Comparison of ENCODE assay signal across 9 cellular contexts in the genomic region with DNA sequence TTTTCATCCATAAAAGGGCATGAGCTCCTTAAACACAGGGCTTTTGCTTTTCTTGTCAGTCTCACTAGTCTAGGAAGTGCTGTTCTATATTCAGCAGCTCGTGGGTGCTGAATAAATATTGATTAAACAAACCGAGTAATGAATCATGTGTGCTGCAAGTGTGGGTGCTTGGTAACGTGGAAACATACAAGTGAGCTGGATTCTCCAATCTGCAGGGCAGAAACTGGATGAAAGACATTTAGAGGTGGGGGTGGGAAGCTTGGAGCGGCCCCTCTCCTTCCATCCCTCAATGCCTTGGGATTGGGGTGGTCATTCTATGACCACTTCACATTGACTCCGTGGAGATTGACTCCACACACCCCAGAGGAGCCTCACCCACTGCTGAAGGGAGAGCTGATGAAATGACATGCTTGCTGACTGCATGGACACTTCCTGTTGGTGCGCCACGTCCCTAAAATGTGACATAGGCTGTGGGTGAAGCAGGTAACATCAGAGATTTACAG.
A peak's percentile ranks its signal among the peaks of the same experiment; 100 is the strongest.
DNase-seq lines count a peak whose midpoint lies in the region; TF ChIP-seq lines count a peak whose summit lies in the region.
"Had no signal": no experiment of that assay in that cellular context is flagged by ENCODE, and none has a peak within 500 bp of the region (broad histone marks: within the 10 kb centered on the region; RNA-seq: fewer than 3 reads in every experiment).

No MANE protein-coding gene starts in this region.

- peaks cover 44% of the 10 kb centered on the region for H3K4me1 ChIP-seq in endocrine pancreas (ENCODE audit: control insufficient read depth, insufficient read depth, low read length)

- CTCF ChIA-PET in activated CD4-positive, alpha-beta T cell treated with anti-CD3 and anti-CD28 coated beads, Interleukin-2, amount 10 ng/mL, durations not matched to agents 7 days and 5 days (lab: Charles Lee), result interaction anchor here (0.5 to 2.8 kb wide), 15 partner anchors 9 to 979 kb away, joined by 3 to 25 read pairs (median 4); a partner anchor contains a TSS

- peaks cover 79% of the 10 kb centered on the region for H3K4me1 Mint-ChIP-seq in HFFc6 (ENCODE audit: low read depth)
- H3K4me1 Mint-ChIP-seq in activated CD4-positive, alpha-beta T cell treated with anti-CD3 and anti-CD28 coated beads, Interleukin-2, amount 10 ng/mL, durations not matched to agents 7 days and 5 days, result peaks cover 97% of the 10 kb centered on the region

- H3K27me3 ChIP-seq in endocrine pancreas (ENCODE audit: control insufficient read depth, insufficient read depth, low read length), result no peaks in the 10 kb centered on the region

- TF ChIP-seq CTCF in HFFc6 (IDR thresholded peaks at IDR 0.05), result no peak

- DNase-seq in HFFc6 (peak; percentile 15), middle frontal gyrus (ENCODE audit: extremely low spot score, low spot score) (no peak), NCI-H2107 treated with DMSO at 0.1 percent for 48 hours (lab: John Stamatoyannopoulos, UW; ENCODE audit: unreplicated experiment) (no peak), LoVo (ENCODE audit: low spot score) (no peak), SIG-M5 treated with dmso at 0.1 percent for 504 hours (lab: John Stamatoyannopoulos, UW; ENCODE audit: unreplicated experiment) (no peak)
- peak; percentile 81 for DNase-seq in activated CD4-positive, alpha-beta T cell treated with anti-CD3 and anti-CD28 coated beads, Interleukin-2, amount 10 ng/mL, durations not matched to agents 7 days and 5 days
- DNase-seq in stimulated activated CD8-positive, alpha-beta memory T cell treated with anti-CD3 and anti-CD28 coated beads, Interleukin-12 subunit alpha, Interleukin-12 subunit beta, amount 100 ng/mL, for 24 hours (ENCODE audit: extremely low read depth), result peak; percentile 23
- DNase-seq: retina had no signal

- H3K9me3 ChIP-seq in endocrine pancreas (ENCODE audit: control insufficient read depth, low read length), result no peaks in the 10 kb centered on the region

- POLR2A ChIA-PET in activated CD4-positive, alpha-beta T cell treated with anti-CD3 and anti-CD28 coated beads, Interleukin-2, amount 10 ng/mL, durations not matched to agents 7 days and 5 days (lab: Charles Lee), result interaction anchor here (1.0 to 1.5 kb wide), 3 partner anchors 11 to 19 kb away, joined by 3 to 5 read pairs (median 3); no protein-coding TSS in a partner anchor

- H3K4me3 ChIP-seq in endocrine pancreas (ENCODE audit: control insufficient read depth, insufficient read depth, low read length), result peak overlapping the region; percentile 9

- peak overlapping the region; percentile 98 for H3K27ac Mint-ChIP-seq in HFFc6
- H3K27ac Mint-ChIP-seq in activated CD4-positive, alpha-beta T cell treated with anti-CD3 and anti-CD28 coated beads, Interleukin-2, amount 10 ng/mL, durations not matched to agents 7 days and 5 days, result peak overlapping the region; percentile 89

- H3K9me3 Mint-ChIP-seq in HFFc6, result no peaks in the 10 kb centered on the region
- peaks cover 3% of the 10 kb centered on the region for H3K9me3 Mint-ChIP-seq in activated CD4-positive, alpha-beta T cell treated with anti-CD3 and anti-CD28 coated beads, Interleukin-2, amount 10 ng/mL, durations not matched to agents 7 days and 5 days

- H3K9ac ChIP-seq in endocrine pancreas (ENCODE audit: control insufficient read depth, insufficient read depth, low read length), result no peak overlapping the region

- no peaks in the 10 kb centered on the region for H3K27me3 Mint-ChIP-seq in HFFc6 (ENCODE audit: insufficient read depth)
- no peaks in the 10 kb centered on the region for H3K27me3 Mint-ChIP-seq in activated CD4-positive, alpha-beta T cell treated with anti-CD3 and anti-CD28 coated beads, Interleukin-2, amount 10 ng/mL, durations not matched to agents 7 days and 5 days

- H3K4me3 Mint-ChIP-seq in HFFc6, result peak overlapping the region; percentile 6; the same call in 1 of the 2 replicates
- peak overlapping the region; percentile 60 for H3K4me3 Mint-ChIP-seq in activated CD4-positive, alpha-beta T cell treated with anti-CD3 and anti-CD28 coated beads, Interleukin-2, amount 10 ng/mL, durations not matched to agents 7 days and 5 days

- H3K36me3 Mint-ChIP-seq in HFFc6 (ENCODE audit: low read depth), result peaks cover 62% of the 10 kb centered on the region
- H3K36me3 Mint-ChIP-seq in activated CD4-positive, alpha-beta T cell treated with anti-CD3 and anti-CD28 coated beads, Interleukin-2, amount 10 ng/mL, durations not matched to agents 7 days and 5 days (ENCODE audit: low read depth), result peaks cover 95% of the 10 kb centered on the region

- no peaks in the 10 kb centered on the region for H3K36me3 ChIP-seq in endocrine pancreas (ENCODE audit: control insufficient read depth, insufficient read depth, low read length)

Comparison
In these comparisons a context has a peak if more than half of its experiments do, and no peak if none do; other contexts are left out.
1. DNase-seq: peak in HFFc6 (single experiment), activated CD4-positive, alpha-beta T cell treated with anti-CD3 and anti-CD28 coated beads, Interleukin-2, amount 10 ng/mL, durations not matched to agents 7 days and 5 days (single experiment) and stimulated activated CD8-positive, alpha-beta memory T cell treated with anti-CD3 and anti-CD28 coated beads, Interleukin-12 subunit alpha, Interleukin-12 subunit beta, amount 100 ng/mL, for 24 hours (single experiment); none in middle frontal gyrus (single experiment), NCI-H2107 treated with DMSO at 0.1 percent for 48 hours (single experiment), LoVo (single experiment) and SIG-M5 treated with dmso at 0.1 percent for 504 hours (single experiment).